In the genomic region with DNA sequence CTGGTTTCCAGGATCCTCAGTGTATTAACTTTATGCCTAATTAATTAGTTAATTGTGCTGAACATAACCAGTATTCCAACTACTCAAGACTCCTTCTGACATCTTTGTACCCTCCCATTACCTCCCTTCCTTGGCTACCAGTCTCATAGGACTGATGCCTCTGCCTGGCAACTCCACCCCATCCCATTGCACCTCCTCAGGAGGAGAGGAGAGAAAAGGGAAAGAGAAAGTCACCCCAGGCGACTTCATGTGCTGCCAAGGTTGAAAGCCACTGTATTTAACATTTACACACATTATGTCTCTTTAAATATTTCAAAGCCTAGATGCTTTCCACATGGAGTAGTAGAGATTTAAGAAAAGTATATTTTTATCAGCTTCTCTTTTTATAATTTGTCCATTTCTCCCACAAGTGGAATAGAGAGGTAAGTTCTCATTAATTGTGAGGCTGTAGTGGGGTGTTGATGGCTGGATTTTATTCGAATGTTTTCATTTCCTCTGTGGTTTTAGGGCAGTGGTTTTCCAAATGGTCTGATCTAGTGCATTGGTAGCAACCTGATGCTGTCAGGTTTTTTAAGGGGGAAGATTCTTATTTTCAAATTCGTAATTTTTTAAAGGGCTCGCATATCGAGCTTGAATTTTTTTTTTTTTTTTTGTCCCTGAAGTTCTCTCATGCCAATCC, we compare ENCODE assay signal across 14 cellular contexts.
DNase-seq lines count a peak whose midpoint lies in the region; ATAC-seq, FAIRE-seq and TF ChIP-seq lines count a peak whose summit lies in the region.
"Had no signal": no experiment of that assay in that cellular context is flagged by ENCODE, and none has a peak within 500 bp of the region (broad histone marks: within the 10 kb centered on the region; RNA-seq: fewer than 3 reads in every experiment).

No MANE protein-coding gene starts in this region.

- no peaks in the 10 kb centered on the region for H3K27me3 Mint-ChIP-seq in CD8-positive, alpha-beta memory T cell
- H3K27me3 Mint-ChIP-seq: brain had no signal

- peaks cover 64% of the 10 kb centered on the region for H3K79me2 ChIP-seq in osteoblast (ENCODE audit: insufficient read depth, low read length)

- H3K4me3 ChIP-seq in bronchial epithelial cell (ENCODE audit: low read depth, low read length) (no peak overlapping the region), osteoblast (ENCODE audit: insufficient read depth, low read length) (peak overlapping the region; percentile 40)
- H3K4me3 ChIP-seq in CD8-positive, alpha-beta memory T cell (ENCODE audit: low read length), result no peak overlapping the region
- H3K4me3 ChIP-seq: BLaER1 treated with 17β-estradiol and CSF1 and Interleukin-3, amounts not matched to agents 10 nM and 100 nM; lung had no signal

- H3K9me3 ChIP-seq in osteoblast (ENCODE audit: low read depth, low read length), result no peaks in the 10 kb centered on the region
- H3K9me3 ChIP-seq in CD8-positive, alpha-beta memory T cell (ENCODE audit: low read length), result no peaks in the 10 kb centered on the region

- H3K4me1 ChIP-seq in osteoblast (ENCODE audit: insufficient read depth, low read length), result peaks cover 42% of the 10 kb centered on the region
- H3K4me1 ChIP-seq in CD8-positive, alpha-beta memory T cell (ENCODE audit: insufficient read depth, low read length), result no peaks in the 10 kb centered on the region

- H3K4me2 ChIP-seq in osteoblast (ENCODE audit: insufficient read depth, low read length), result peak overlapping the region; percentile 76

- peak overlapping the region in 2 of 7 donors; percentile 36 to 54 for H3K4me3 Mint-ChIP-seq in CD8-positive, alpha-beta memory T cell
- H3K4me3 Mint-ChIP-seq: brain, nephron had no signal

- CTCF ChIA-PET in CD8-positive, alpha-beta memory T cell (lab: Charles Lee), result no interaction called here

- no peaks in the 10 kb centered on the region for H4K20me1 ChIP-seq in osteoblast (ENCODE audit: insufficient read depth, low read length)
- H4K20me1 ChIP-seq: BLaER1 treated with 17β-estradiol and CSF1 and Interleukin-3, amounts not matched to agents 10 nM and 100 nM had no signal

- H3K27ac Mint-ChIP-seq in CD8-positive, alpha-beta memory T cell, result peak overlapping the region in 2 of 8 donors; percentile 20 to 77
- H3K27ac Mint-ChIP-seq: brain, nephron had no signal

- H3K36me3 ChIP-seq in bronchial epithelial cell (ENCODE audit: control insufficient read depth, insufficient read depth, low read length), result no peaks in the 10 kb centered on the region
- no peaks in the 10 kb centered on the region for H3K36me3 ChIP-seq in osteoblast (ENCODE audit: insufficient read depth, low read length)
- H3K36me3 ChIP-seq in CD8-positive, alpha-beta memory T cell (ENCODE audit: insufficient read depth, low read length), result no peaks in the 10 kb centered on the region
- H3K36me3 ChIP-seq: BLaER1 treated with 17β-estradiol and CSF1 and Interleukin-3, amounts not matched to agents 10 nM and 100 nM had no signal

- no peaks in the 10 kb centered on the region for H3K27me3 ChIP-seq in bronchial epithelial cell (ENCODE audit: control insufficient read depth, insufficient read depth, low read length)
- H3K27me3 ChIP-seq in osteoblast (ENCODE audit: insufficient read depth, low read length), result no peaks in the 10 kb centered on the region
- H3K27me3 ChIP-seq in CD8-positive, alpha-beta memory T cell (ENCODE audit: insufficient read depth, low read length, poor library complexity, severe bottlenecking), result no peaks in the 10 kb centered on the region
- H3K27me3 ChIP-seq: BLaER1 treated with 17β-estradiol and CSF1 and Interleukin-3, amounts not matched to agents 10 nM and 100 nM had no signal

- peak; percentile 53 for DNase-seq in EL
- DNase-seq in NCI-H69 (lab: John Stamatoyannopoulos, UW), result peak; percentile 20
- peak; percentile 30 for DNase-seq in bronchial epithelial cell (ENCODE audit: low read depth)
- no peak for DNase-seq in osteoblast (ENCODE audit: insufficient read length, low spot score, missing footprints)
- no peak for DNase-seq in CD8-positive, alpha-beta memory T cell
- no peak for DNase-seq in NK-92 (lab: John Stamatoyannopoulos, UW; ENCODE audit: unreplicated experiment)
- DNase-seq in NOMO-1 treated with DMSO at 0.1 percent for 48 hours (lab: John Stamatoyannopoulos, UW; ENCODE audit: unreplicated experiment), result no peak
- DNase-seq: activated CD4-positive, alpha-beta T cell treated with anti-CD3 and anti-CD28 coated beads for 48 hours; activated naive CD4-positive, alpha-beta T cell treated with Interleukin-2 at 50 U/mL for 16 hours had no signal

- POLR2A ChIA-PET in CD8-positive, alpha-beta memory T cell (lab: Charles Lee), result no interaction called here

- H2AFZ ChIP-seq in osteoblast (ENCODE audit: low read length), result no peak overlapping the region

- TF ChIP-seq CTCF in bronchial epithelial cell (IDR thresholded peaks at IDR 0.05; ENCODE audit: insufficient read depth, low read length, severe bottlenecking) (no peak), osteoblast (IDR thresholded peaks at IDR 0.05; ENCODE audit: extremely low read depth, low read depth, low read length) (no peak)

- ATAC-seq in HG03378 (IDR thresholded peaks at IDR 0.05; ENCODE audit: unreplicated experiment), result no peak

- H3K27ac ChIP-seq in osteoblast (ENCODE audit: low read depth, low read length), result peak overlapping the region; percentile 87
- no peak overlapping the region for H3K27ac ChIP-seq in CD8-positive, alpha-beta memory T cell (ENCODE audit: low read depth, low read length)
- H3K27ac ChIP-seq: BLaER1 treated with 17β-estradiol and CSF1 and Interleukin-3, amounts not matched to agents 10 nM and 100 nM had no signal

- peaks cover 2 to 20% (median 15%) of the 10 kb centered on the region in 5 donors for H3K9me3 Mint-ChIP-seq in CD8-positive, alpha-beta memory T cell

- no peak for FAIRE-seq in bronchial epithelial cell (lab: Jason Lieb, UNC)

- peaks cover 0 to 15% (median 0%) of the 10 kb centered on the region in 3 donors for H3K36me3 Mint-ChIP-seq in CD8-positive, alpha-beta memory T cell

- peaks cover 10 to 17% (median 16%) of the 10 kb centered on the region in 3 donors for H3K4me1 Mint-ChIP-seq in CD8-positive, alpha-beta memory T cell
- H3K4me1 Mint-ChIP-seq: brain, nephron had no signal

Comparison
In these comparisons a context has a peak if more than half of its experiments do, and no peak if none do; other contexts are left out.
1. DNase-seq: peak in EL (single experiment), NCI-H69 (single experiment) and bronchial epithelial cell (single experiment); none in osteoblast (single experiment), CD8-positive, alpha-beta memory T cell (0 of 5), NK-92 (single experiment) and NOMO-1 treated with DMSO at 0.1 percent for 48 hours (single experiment).